1 cellular context compared by ENCODE assay signal in the genomic region with DNA sequence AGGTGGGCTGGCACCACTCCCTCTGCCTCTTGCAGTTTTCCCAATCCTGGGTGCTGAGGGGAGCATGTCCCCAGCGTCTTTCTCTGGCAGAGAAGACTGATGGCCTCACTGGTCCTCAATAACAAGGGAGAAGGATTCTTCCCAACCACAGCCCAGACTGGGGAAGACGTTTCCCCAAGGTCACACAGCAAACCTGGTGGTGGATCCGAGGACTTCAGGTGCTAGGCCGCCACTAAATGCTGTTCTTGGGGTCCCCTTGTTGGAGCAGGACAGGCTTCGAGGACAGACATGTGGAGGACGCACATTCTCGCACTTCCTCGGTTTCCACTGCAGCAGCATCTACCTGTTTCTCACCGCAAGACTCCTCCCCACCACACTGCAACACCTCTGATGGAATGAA.
TF ChIP-seq lines count a peak whose summit lies in the region.

No MANE protein-coding gene starts in this region.

TF ChIP-seq in H1, 55 proteins besides CTCF, POLR2A, EP300 and RAD21:
- no peak for TF ChIP-seq CEBPB (IDR thresholded peaks at IDR 0.05; ENCODE audit: low read depth, low read length)
- TF ChIP-seq, protein P1, sequence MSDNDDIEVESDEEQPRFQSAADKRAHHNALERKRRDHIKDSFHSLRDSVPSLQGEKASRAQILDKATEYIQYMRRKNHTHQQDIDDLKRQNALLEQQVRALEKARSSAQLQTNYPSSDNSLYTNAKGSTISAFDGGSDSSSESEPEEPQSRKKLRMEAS (IDR thresholded peaks at IDR 0.05) = peak; percentile 49; the same call in 1 of the 2 replicates
- peak; percentile 92 for TF ChIP-seq KDM1A (IDR thresholded peaks at IDR 0.05; ENCODE audit: borderline replicate concordance, low read length)
